ENCODE assay signal across 17 cellular contexts in genomic region chr6:119479860-119480655, GRCh38.
A peak's percentile ranks its signal among the peaks of the same experiment; 100 is the strongest.
DNase-seq lines count a peak whose midpoint lies in the region; ATAC-seq lines count a peak whose summit lies in the region.
"Had no signal": no experiment of that assay in that cellular context is flagged by ENCODE, and none has a peak within 500 bp of the region (broad histone marks: within the 10 kb centered on the region; RNA-seq: fewer than 3 reads in every experiment).

No MANE protein-coding gene starts in this region.

- peaks cover 39% of the 10 kb centered on the region for H3K4me1 ChIP-seq in GM23248 (ENCODE audit: insufficient read depth)

- H3K9me2 ChIP-seq in GM23248 (ENCODE audit: insufficient read depth): no peaks in the 10 kb centered on the region
- H3K9me2 ChIP-seq: SK-N-SH had no signal

- WGBS in GM23248 (ENCODE audit: low coverage in 1 of 2, low lambda C conversion rate in 2 of 2, missing lambda C conversion rate in 2 of 2), 2 experiments: 97 to 100% methylated on average over 2 of the region's 2 CpGs

- ATAC-seq in GM19397 (IDR thresholded peaks at IDR 0.05; ENCODE audit: unreplicated experiment): no peak
- ATAC-seq: activated naive CD8-positive, alpha-beta T cell treated with anti-CD3 and anti-CD28 coated beads, Interleukin-2, amount 50 U/mL, for 24 hours; gastroesophageal sphincter; naive thymus-derived CD4-positive, alpha-beta T cell had no signal

- peaks cover 8% of the 10 kb centered on the region; the same call in 1 of the 2 replicates for H3F3A ChIP-seq in GM23248 (ENCODE audit: insufficient read depth)

- peak overlapping the region; percentile 13 for H3K4me2 ChIP-seq in GM23248 (ENCODE audit: unreplicated experiment)
- H3K4me2 ChIP-seq: KMS-11, SK-N-SH had no signal

- no peak overlapping the region for H2AFZ ChIP-seq in GM23248

- peak; percentile 72 for DNase-seq in GM23248
- DNase-seq in NCI-H82 (lab: John Stamatoyannopoulos, UW): peak; percentile 86
- peak; percentile 18 for DNase-seq in epithelial cell of prostate (ENCODE audit: low read depth, low spot score)
- DNase-seq in myocyte (ENCODE audit: low read depth): peak; percentile 20
- DNase-seq in NCI-H1694 treated with DMSO at 0.1 percent for 48 hours (lab: John Stamatoyannopoulos, UW): no peak
- no peak for DNase-seq in GM19240 (ENCODE audit: insufficient read length, low spot score)
- no peak for DNase-seq in nucleus accumbens (lab: John Stamatoyannopoulos, UW)
- DNase-seq: activated naive CD8-positive, alpha-beta T cell treated with anti-CD3 and anti-CD28 coated beads, Interleukin-2, amount 50 U/mL, for 24 hours; activated T-cell treated with anti-CD3 and anti-CD28 coated beads, Interleukin-2, amount 50 U/mL, for 1 hour; CD4-positive, alpha-beta T cell; naive thymus-derived CD4-positive, alpha-beta T cell; sigmoid colon; SK-N-SH; substantia nigra had no signal

- no peak overlapping the region for H3K27ac ChIP-seq in GM23248
- H3K27ac ChIP-seq in epithelial cell of prostate: no peak overlapping the region
- H3K27ac ChIP-seq: gastroesophageal sphincter, KMS-11 had no signal

- H3K27me3 ChIP-seq in GM23248 (replicated peaks; ENCODE audit: insufficient read depth): no peaks in the 10 kb centered on the region
- H3K27me3 ChIP-seq: gastroesophageal sphincter, sigmoid colon had no signal

- H4K20me1 ChIP-seq in GM23248 (ENCODE audit: insufficient read depth): no peaks in the 10 kb centered on the region

- H3K36me3 ChIP-seq in GM23248 (ENCODE audit: low read depth): no peaks in the 10 kb centered on the region
- H3K36me3 ChIP-seq: gastroesophageal sphincter, sigmoid colon had no signal

- no peak overlapping the region for H3K9ac ChIP-seq in GM23248
- H3K9ac ChIP-seq: KMS-11, SK-N-SH had no signal

- H3K9me3 ChIP-seq in GM23248 (ENCODE audit: low read depth): no peaks in the 10 kb centered on the region
- H3K9me3 ChIP-seq: gastroesophageal sphincter, sigmoid colon, SK-N-SH had no signal

- no peaks in the 10 kb centered on the region for H3K79me2 ChIP-seq in GM23248 (ENCODE audit: insufficient read depth)

- H3K4me3 ChIP-seq in GM23248: no peak overlapping the region
- H3K4me3 ChIP-seq: gastroesophageal sphincter, sigmoid colon had no signal

- in situ Hi-C loops in GM23248 (cut with MboI): no loop called here

Comparison
In these comparisons a context has a peak if more than half of its experiments do, and no peak if none do; other contexts are left out.
1. DNase-seq: peak in GM23248 (single experiment), NCI-H82 (single experiment), epithelial cell of prostate (single experiment) and myocyte (single experiment); none in NCI-H1694 treated with DMSO at 0.1 percent for 48 hours (single experiment), GM19240 (single experiment) and nucleus accumbens (0 of 56).